ENCODE assay signal across 1 cellular context in the genomic region with DNA sequence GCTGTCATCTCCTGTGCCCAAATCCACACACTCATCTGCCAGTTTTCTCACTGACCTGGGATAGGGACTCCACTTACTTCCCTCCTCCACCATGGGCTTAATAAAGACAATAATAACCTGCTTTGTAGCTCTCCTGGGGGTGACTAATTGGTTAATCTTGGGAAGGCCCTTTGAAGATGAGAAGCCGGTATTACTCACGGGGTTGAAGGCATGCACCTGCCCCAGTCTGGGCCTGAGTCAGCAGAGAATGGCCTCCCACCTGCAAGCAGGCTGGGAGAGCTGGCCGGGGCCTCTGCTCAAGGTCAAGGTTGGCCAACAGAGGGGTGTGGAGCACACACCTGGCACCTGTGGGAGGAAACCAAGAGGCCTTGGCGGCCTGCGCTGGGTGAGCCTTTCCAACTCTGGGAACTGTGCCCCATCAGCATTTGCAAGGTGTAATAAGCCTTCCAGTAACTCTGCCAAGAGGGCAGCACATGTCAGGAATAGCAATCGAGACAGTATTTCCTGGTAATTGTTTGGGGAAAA.
TF ChIP-seq lines count a peak whose summit lies in the region.

No MANE protein-coding gene starts in this region.

TF ChIP-seq in K562, 482 proteins besides CTCF, POLR2A, EP300 and RAD21 (continued from another document):
- TF ChIP-seq HINFP (tag; conservative IDR thresholded peaks at IDR 0.05; ENCODE audit: low read depth): no peak
- no peak for TF ChIP-seq KDM5B (IDR thresholded peaks at IDR 0.05; ENCODE audit: insufficient replicate concordance, low read depth, low read length)
- TF ChIP-seq CBFA2T3 (IDR thresholded peaks at IDR 0.05): peak; percentile 45
- no peak for TF ChIP-seq TFE3 (CRISPR knock-in tag; IDR thresholded peaks at IDR 0.05)
- no peak for TF ChIP-seq GTF2B (IDR thresholded peaks at IDR 0.05; ENCODE audit: extremely low read depth, insufficient read length)
- no peak for TF ChIP-seq SMAD3 (CRISPR knock-in tag; conservative IDR thresholded peaks at IDR 0.05)
